In genomic region chr19:13796301-13797057, GRCh38 we compare ENCODE assay signal across 7 cellular contexts. TPM values are rescaled to one million over a fixed set of nuclear protein-coding genes. Genes with fewer than 3 reads are reported as not detected.
DNase-seq lines count a peak whose midpoint lies in the region; ATAC-seq and TF ChIP-seq lines count a peak whose summit lies in the region.

No MANE protein-coding gene starts in this region.

- H3K36me3 ChIP-seq in PC-9 (ENCODE audit: low read depth) (peaks cover 4% of the 10 kb centered on the region; the same call in 1 of the 2 replicates), duodenal mucosa (ENCODE audit: control insufficient read depth in 1 of 2, insufficient read depth in 2 of 2, low read length in 2 of 2) (no peaks in the 10 kb centered on the region)

- H3K4me3 ChIP-seq in PC-9, result peak overlapping the region; percentile 74
- H3K4me3 ChIP-seq in duodenal mucosa (ENCODE audit: low read depth in 1 of 2, low read length in 2 of 2), result peak overlapping the region; percentile 62 to 72

- intact Hi-C loops in PC-9 (cut with micrococcal nuclease; ENCODE audit: unreplicated experiment), result no loop called here

- no peaks in the 10 kb centered on the region for H3K9me3 ChIP-seq in PC-9 (ENCODE audit: insufficient read depth, low read depth)
- H3K9me3 ChIP-seq in duodenal mucosa (ENCODE audit: control insufficient read depth in 1 of 2, low read length in 2 of 2), result no peaks in the 10 kb centered on the region

- POLR2A ChIA-PET in PC-9 (lab: Charles Lee; ENCODE audit: unreplicated experiment), result interaction anchor here (0.6 to 1.1 kb wide), 4 partner anchors 23 to 339 kb away, joined by 3 to 7 read pairs (median 4); partner anchors contain the start of gene C19orf53

- TF ChIP-seq CTCF in GM13977 (IDR thresholded peaks at IDR 0.05; ENCODE audit: extremely low read depth, insufficient read depth, missing control alignments) (no peak), PC-9 (conservative IDR thresholded peaks at IDR 0.05) (peak; percentile 49; the same call in 1 of the 2 replicates)

- CTCF ChIA-PET in PC-9 (lab: Charles Lee), result interaction anchor here (1.5 kb wide), 1 partner anchor 40 kb away, joined by 3 read pairs; no protein-coding TSS in a partner anchor

- ATAC-seq in HG03521 (IDR thresholded peaks at IDR 0.05; ENCODE audit: unreplicated experiment), result no peak

- peaks cover 33% of the 10 kb centered on the region for H3K79me2 ChIP-seq in PC-9 (ENCODE audit: low read depth)

- H3K4me2 ChIP-seq in PC-9, result peak overlapping the region; percentile 94

- H3K27ac ChIP-seq in PC-9 (peak overlapping the region; percentile 93), duodenal mucosa (ENCODE audit: low read depth, low read length) (peak overlapping the region; percentile 61)

- peak overlapping the region; percentile 70; the same call in 1 of the 2 replicates for H2AFZ ChIP-seq in PC-9

- no peaks in the 10 kb centered on the region for H4K20me1 ChIP-seq in PC-9 (ENCODE audit: insufficient read depth)

- peaks cover 50% of the 10 kb centered on the region for H3F3A ChIP-seq in PC-9 (ENCODE audit: insufficient read depth, low read depth)

- DNase-seq in GM13977 (ENCODE audit: low spot score) (peak; percentile 75), PC-9 (peak; percentile 78 to 93), medulla oblongata (ENCODE audit: extremely low spot score) (peak; percentile 30), ureter (ENCODE audit: low spot score) (peak; percentile 79), pons (ENCODE audit: low spot score) (no peak)

- TSS peak; percentile 55 for BruUV-seq in PC-9 (replicated peaks; lab: Mats Ljungman, UMichigan)

- H3K4me1 ChIP-seq in PC-9 (replicated peaks; ENCODE audit: insufficient read depth), result peaks cover 33% of the 10 kb centered on the region
- H3K4me1 ChIP-seq in duodenal mucosa (ENCODE audit: control insufficient read depth in 1 of 2, insufficient read depth in 2 of 2, low read length in 2 of 2), result peaks cover 16 to 17% of the 10 kb centered on the region in 2 donors

- in situ Hi-C loops in GM13977 (cut with MboI; ENCODE audit: low pct_unique_long_range_greater_than_20kb, low sequenced_read_pairs, unreplicated experiment), result no loop called here

- peak overlapping the region; percentile 64 for H3K9ac ChIP-seq in duodenal mucosa (ENCODE audit: low read depth in 1 of 2, low read length in 2 of 2)

- H3K27me3 ChIP-seq in PC-9 (ENCODE audit: insufficient read depth, low read depth) (no peaks in the 10 kb centered on the region), duodenal mucosa (ENCODE audit: control insufficient read depth in 1 of 2, insufficient read depth in 2 of 2, low read length in 2 of 2) (no peaks in the 10 kb centered on the region)

- no peaks in the 10 kb centered on the region for H3K9me2 ChIP-seq in PC-9 (ENCODE audit: insufficient read depth)

RNA-seq across cellular contexts. Expression of gene ZSWIM4, which starts 1.2 kb away (rescaled TPM):
- total RNA-seq in PC-9 (2021), result 15.2 and 15.8 TPM in 2 replicates
- total RNA-seq in ureter, result 8.1 TPM

RNA-seq across cellular contexts. Expression of gene C19orf53, which starts 22.2 kb away (rescaled TPM):
- total RNA-seq in PC-9 (2021), result 99.4 and 121 TPM in 2 replicates
- total RNA-seq in ureter, result 78.2 TPM

RNA-seq across cellular contexts. Expression of gene MRI1, which starts 32.2 kb away (rescaled TPM):
- 30.1 and 33.8 TPM in 2 replicates for total RNA-seq in PC-9 (2021)
- 50.7 TPM for total RNA-seq in ureter
